Comparison of ENCODE assay signal across 8 cellular contexts in genomic region chr15:76932090-76932966, GRCh38. TPM values are rescaled to one million over a fixed set of nuclear protein-coding genes. Genes with fewer than 3 reads are reported as not detected.
DNase-seq lines count a peak whose midpoint lies in the region; ATAC-seq and TF ChIP-seq lines count a peak whose summit lies in the region.

No MANE protein-coding gene starts in this region.

- no peaks in the 10 kb centered on the region for H3K27me3 Mint-ChIP-seq in memory B cell

- peak overlapping the region; percentile 96 for H3K27ac Mint-ChIP-seq in memory B cell

- H3K36me3 ChIP-seq in MG63 (peaks cover 19% of the 10 kb centered on the region), breast epithelium (no peaks in the 10 kb centered on the region), urinary bladder (ENCODE audit: insufficient read depth) (no peaks in the 10 kb centered on the region)

- H3K4me1 Mint-ChIP-seq in memory B cell, result peaks cover 17% of the 10 kb centered on the region

- H3K4me3 ChIP-seq in MG63, result peak overlapping the region; percentile 68
- peak overlapping the region; percentile 78 to 87 (median 81) for H3K4me3 ChIP-seq in breast epithelium
- H3K4me3 ChIP-seq in urinary bladder (ENCODE audit: low read depth, low read length), result peak overlapping the region; percentile 95

- no peaks in the 10 kb centered on the region for H3K9me3 Mint-ChIP-seq in memory B cell

- TF ChIP-seq CTCF in breast epithelium (IDR thresholded peaks at IDR 0.05), result no peak

- no peaks in the 10 kb centered on the region for H3K27me3 ChIP-seq in MG63
- H3K27me3 ChIP-seq in breast epithelium, result no peaks in the 10 kb centered on the region

- H3K4me3 Mint-ChIP-seq in memory B cell, result peak overlapping the region; percentile 84

- DNase-seq in NCI-H748 (lab: John Stamatoyannopoulos, UW; ENCODE audit: unreplicated experiment) (peak; percentile 32), NCI-H748 treated with DMSO at 0.1 percent for 48 hours (lab: John Stamatoyannopoulos, UW) (no peak), MG63 (no peak), breast epithelium (ENCODE audit: low spot score in 2 of 2) (no peak), memory B cell (ENCODE audit: low spot score in 2 of 2) (peak in 1 of 2 donors; percentile 8)

- H3K4me1 ChIP-seq in breast epithelium (no peaks in the 10 kb centered on the region), urinary bladder (ENCODE audit: insufficient read depth) (no peaks in the 10 kb centered on the region)

- WGBS in urinary bladder, result 18% methylated on average over 20 of the region's 20 CpGs

- peaks cover 10% of the 10 kb centered on the region for H3K36me3 Mint-ChIP-seq in memory B cell

- ATAC-seq in memory B cell (ENCODE audit: low read depth) (no peak), GM21737 (IDR thresholded peaks at IDR 0.05; ENCODE audit: unreplicated experiment) (no peak), GM21423 (IDR thresholded peaks at IDR 0.05; ENCODE audit: unreplicated experiment) (no peak)

- TF ChIP-seq POLR2A in breast epithelium (IDR thresholded peaks at IDR 0.05), result no peak

- H3K9me3 ChIP-seq in MG63 (no peaks in the 10 kb centered on the region; the same call in 1 of the 2 replicates), breast epithelium (no peaks in the 10 kb centered on the region)

- intact Hi-C loops in breast epithelium (cut with DNase I; ENCODE audit: low total_unique reads), result no loop called here

- H3K27ac ChIP-seq in breast epithelium (peak overlapping the region; percentile 85 to 88), urinary bladder (ENCODE audit: low read depth) (peak overlapping the region; percentile 79)

RNA-seq across cellular contexts. Expression of gene RCN2, which starts 0.8 kb away (rescaled TPM):
- total RNA-seq in MG63 (2014; rRNA removed; shearing (Covaris generic); ENCODE audit: low replicate concordance), result 141 and 212 TPM in 2 replicates
- total RNA-seq in breast epithelium (10 to 100 TPM; 40.6 to 47.2 (median 46.2) TPM), urinary bladder (108 TPM)
- 42.9 TPM for polyA plus RNA-seq in urinary bladder

RNA-seq across cellular contexts. Expression of gene SCAPER, which starts 27.2 kb away (rescaled TPM):
- 16.0 and 17.0 TPM in 2 replicates for total RNA-seq in MG63 (2014; rRNA removed; shearing (Covaris generic); ENCODE audit: low replicate concordance)
- total RNA-seq in breast epithelium (10 to 100 TPM; 19.5 to 49.8 (median 28.5) TPM), urinary bladder (38.3 TPM)
- polyA plus RNA-seq in urinary bladder, result 15.1 TPM
